18 cellular contexts compared by ENCODE assay signal in genomic region chr7:22942191-22942590, GRCh38.
"Had no signal": no experiment of that assay in that cellular context is flagged by ENCODE, and none has a peak within 500 bp of the region (broad histone marks: within the 10 kb centered on the region; RNA-seq: fewer than 3 reads in every experiment).

No MANE protein-coding gene starts in this region.

- H3K27ac Mint-ChIP-seq: activated CD4-positive, alpha-beta memory T cell treated with anti-CD3 and anti-CD28 coated beads for 36 hours; activated CD4-positive, alpha-beta T cell treated with anti-CD3 and anti-CD28 coated beads for 36 hours; activated naive CD8-positive, alpha-beta T cell; mesothelial cell of epicardium; nephron had no signal

- H3K4me3 ChIP-seq: cardiac muscle cell, lung had no signal

- ATAC-seq: activated CD4-positive, alpha-beta T cell treated with anti-CD3 and anti-CD28 coated beads for 36 hours; left lobe of liver had no signal

- H3K27me3 ChIP-seq: cardiac muscle cell had no signal

- H3K27ac ChIP-seq: cardiac muscle cell, WERI-Rb-1 had no signal

- H3K4me1 Mint-ChIP-seq: activated CD4-positive, alpha-beta T cell treated with anti-CD3 and anti-CD28 coated beads for 36 hours had no signal

- H3K36me3 ChIP-seq: cardiac muscle cell, WERI-Rb-1 had no signal

- DNase-seq: activated CD4-positive, alpha-beta memory T cell treated with anti-CD3 and anti-CD28 coated beads for 36 hours; activated CD4-positive, alpha-beta T cell treated with anti-CD3 and anti-CD28 coated beads for 36 hours; amniotic stem cell; dermis blood vessel endothelial cell; effector memory CD4-positive, alpha-beta T cell; kidney; occipital lobe; stimulated activated CD4-positive, alpha-beta T cell treated with anti-CD3 and anti-CD28 coated beads, Interleukin-12 subunit alpha, Interleukin-12 subunit beta, amount 100 ng/mL, for 4 hours; stimulated activated CD4-positive, alpha-beta T cell treated with anti-CD3 and anti-CD28 coated beads, Interleukin-1b, Interleukin-23, amount 100 ng/mL, for 48 hours; stimulated activated CD8-positive, alpha-beta memory T cell treated with anti-CD3 and anti-CD28 coated beads, Interleukin-4, amount 100 ng/mL, for 48 hours; stimulated activated naive CD4-positive, alpha-beta T cell; WERI-Rb-1 had no signal

- H3K27me3 Mint-ChIP-seq: activated CD4-positive, alpha-beta memory T cell treated with anti-CD3 and anti-CD28 coated beads for 36 hours; activated CD4-positive, alpha-beta T cell treated with anti-CD3 and anti-CD28 coated beads for 36 hours; activated naive CD8-positive, alpha-beta T cell had no signal

- H3K4me3 Mint-ChIP-seq: activated CD4-positive, alpha-beta memory T cell treated with anti-CD3 and anti-CD28 coated beads for 36 hours; activated CD4-positive, alpha-beta T cell treated with anti-CD3 and anti-CD28 coated beads for 36 hours; activated naive CD8-positive, alpha-beta T cell; mesothelial cell of epicardium; nephron had no signal

- H3K9me3 Mint-ChIP-seq: activated CD4-positive, alpha-beta memory T cell treated with anti-CD3 and anti-CD28 coated beads for 36 hours; nephron had no signal
